20 cellular contexts compared by ENCODE assay signal in genomic region chr18:22951823-22952222, GRCh38.
"Had no signal": no experiment of that assay in that cellular context is flagged by ENCODE, and none has a peak within 500 bp of the region (broad histone marks: within the 10 kb centered on the region; RNA-seq: fewer than 3 reads in every experiment).

No MANE protein-coding gene starts in this region.

- H3K9me3 Mint-ChIP-seq: activated naive CD4-positive, alpha-beta T cell treated with anti-CD3 and anti-CD28 coated beads, Interleukin-2, amount 10 ng/mL, durations not matched to agents 7 days and 5 days; activated T-cell treated with anti-CD3 and anti-CD28 coated beads, Interleukin-2, amount 50 U/mL, for 4 hours; nephron; stimulated activated memory B cell treated with anti-CD40 and anti-IgM and Interleukin-4, amounts not matched to agents 10 μg/mL and 1 μg/mL and 100 μg/mL, for 72 hours; T-helper 2 cell treated with Interferon-gamma antibody and Interleukin-4, amounts not matched to agents 5 μg/mL and 100 μg/mL, for 36 hours had no signal

- H3K4me3 Mint-ChIP-seq: activated naive CD4-positive, alpha-beta T cell treated with anti-CD3 and anti-CD28 coated beads, Interleukin-2, amount 10 ng/mL, durations not matched to agents 7 days and 5 days; activated T-cell treated with anti-CD3 and anti-CD28 coated beads, Interleukin-2, amount 50 U/mL, for 4 hours; memory B cell; nephron; stimulated activated memory B cell treated with anti-CD40 and anti-IgM and Interleukin-4, amounts not matched to agents 10 μg/mL and 1 μg/mL and 100 μg/mL, for 72 hours; T-helper 2 cell treated with Interferon-gamma antibody and Interleukin-4, amounts not matched to agents 5 μg/mL and 100 μg/mL, for 36 hours had no signal

- H3K4me1 Mint-ChIP-seq: nephron had no signal

- ATAC-seq: activated T-cell treated with anti-CD3 and anti-CD28 coated beads, Interleukin-2, amount 50 U/mL, for 4 hours; left cardiac atrium; right cardiac atrium; stimulated activated memory B cell treated with anti-CD40 and anti-IgM and Interleukin-4, amounts not matched to agents 10 μg/mL and 1 μg/mL and 100 μg/mL, for 72 hours had no signal

- DNase-seq: activated CD4-positive, alpha-beta T cell treated with anti-CD3 and anti-CD28 coated beads for 1 hour; activated CD8-positive, alpha-beta memory T cell treated with anti-CD3 and anti-CD28 coated beads for 24 hours; activated CD8-positive, alpha-beta memory T cell treated with anti-CD3 and anti-CD28 coated beads, Interleukin-2, amount 50 U/mL, for 4 hours; activated effector memory CD4-positive, alpha-beta T cell treated with Interleukin-2 at 50 U/mL for 16 hours; activated naive CD4-positive, alpha-beta T cell treated with anti-CD3 and anti-CD28 coated beads, Interleukin-2, amount 10 ng/mL, durations not matched to agents 7 days and 5 days; activated T-cell treated with anti-CD3 and anti-CD28 coated beads, Interleukin-2, amount 50 U/mL, for 4 hours; amygdala; cerebellar nuclear complex; glutamatergic neuron; islet precursor cell; left cardiac atrium; right cardiac atrium; stimulated activated CD4-positive, alpha-beta T cell treated with anti-CD3 and anti-CD28 coated beads, Interleukin-1b, Interleukin-23, amount 100 ng/mL, for 48 hours; transverse colon; uterus; WERI-Rb-1 had no signal

- H3K27me3 Mint-ChIP-seq: activated naive CD4-positive, alpha-beta T cell treated with anti-CD3 and anti-CD28 coated beads, Interleukin-2, amount 10 ng/mL, durations not matched to agents 7 days and 5 days; memory B cell; stimulated activated memory B cell treated with anti-CD40 and anti-IgM and Interleukin-4, amounts not matched to agents 10 μg/mL and 1 μg/mL and 100 μg/mL, for 72 hours had no signal

- H3K27ac Mint-ChIP-seq: activated naive CD4-positive, alpha-beta T cell treated with anti-CD3 and anti-CD28 coated beads, Interleukin-2, amount 10 ng/mL, durations not matched to agents 7 days and 5 days; memory B cell; nephron; stimulated activated memory B cell treated with anti-CD40 and anti-IgM and Interleukin-4, amounts not matched to agents 10 μg/mL and 1 μg/mL and 100 μg/mL, for 72 hours; T-helper 2 cell treated with Interferon-gamma antibody and Interleukin-4, amounts not matched to agents 5 μg/mL and 100 μg/mL, for 36 hours had no signal
